Comparison of ENCODE assay signal across 1 cellular context in genomic region chr1:230978491-230979388, GRCh38.
TF ChIP-seq lines count a peak whose summit lies in the region.

ARV1 (plus strand) TSS chr1:230979094; CDS start chr1:230979106, 12 bp downstream.
TTC13 (minus strand) TSS chr1:230978861; CDS start chr1:230978830, 31 bp downstream.

TF ChIP-seq in HepG2, 621 proteins besides CTCF, POLR2A, EP300 and RAD21 (continued from another document and continues in another):
- TF ChIP-seq LRRFIP1 (CRISPR knock-in tag; conservative IDR thresholded peaks at IDR 0.05), result no peak; the same call in 1 of the 2 replicates
- TF ChIP-seq NFKBIZ (CRISPR knock-in tag; IDR thresholded peaks at IDR 0.05), result 0 out of 2 replicates have a peak, but pooled peaks have one; percentile 45
- TF ChIP-seq ZFP36L1 (CRISPR knock-in tag; IDR thresholded peaks at IDR 0.05), result no peak
- TF ChIP-seq ZBTB25 (CRISPR knock-in tag; IDR thresholded peaks at IDR 0.05), result peak; percentile 68
- no peak for TF ChIP-seq CENPX (CRISPR knock-in tag; IDR thresholded peaks at IDR 0.05)
- peak; percentile 87; the same call in 1 of the 2 replicates for TF ChIP-seq ZNF350 (CRISPR knock-in tag; IDR thresholded peaks at IDR 0.05; ENCODE audit: borderline replicate concordance, low read depth)
- no peak for TF ChIP-seq ARNT (IDR thresholded peaks at IDR 0.05)
- no peak for TF ChIP-seq ZNF496 (CRISPR knock-in tag; IDR thresholded peaks at IDR 0.05; ENCODE audit: insufficient replicate concordance)
- TF ChIP-seq MAFF (IDR thresholded peaks at IDR 0.05; ENCODE audit: low read depth, low read length), result no peak
- peak; percentile 86 for TF ChIP-seq ZNF772 (CRISPR knock-in tag; IDR thresholded peaks at IDR 0.05)
- no peak for TF ChIP-seq ZKSCAN1 (IDR thresholded peaks at IDR 0.05; ENCODE audit: low read length)
- TF ChIP-seq HMG20A (CRISPR knock-in tag; IDR thresholded peaks at IDR 0.05; ENCODE audit: borderline replicate concordance), result no peak
- peak; percentile 71 for TF ChIP-seq ZNF205 (CRISPR knock-in tag; IDR thresholded peaks at IDR 0.05)
- peak; percentile 26; the same call in 1 of the 2 replicates for TF ChIP-seq RARA (CRISPR knock-in tag; IDR thresholded peaks at IDR 0.05)
- TF ChIP-seq SMARCC2 (IDR thresholded peaks at IDR 0.05), result no peak
- no peak for TF ChIP-seq ZMAT5 (CRISPR knock-in tag; IDR thresholded peaks at IDR 0.05; ENCODE audit: borderline replicate concordance, low read depth)
- peak; percentile 42; the same call in 1 of the 2 replicates for TF ChIP-seq ZNF746 (CRISPR knock-in tag; IDR thresholded peaks at IDR 0.05)
- no peak for TF ChIP-seq CHD2 (IDR thresholded peaks at IDR 0.05; ENCODE audit: low read depth, low read length)
- TF ChIP-seq WIZ (CRISPR knock-in tag; IDR thresholded peaks at IDR 0.05), result peak; percentile 67; the same call in 1 of the 2 replicates
- peak; percentile 99 for TF ChIP-seq ELF1 (CRISPR knock-in tag; IDR thresholded peaks at IDR 0.05)
- TF ChIP-seq HNF1B (CRISPR knock-in tag; IDR thresholded peaks at IDR 0.05), result peak; percentile 95
- no peak for TF ChIP-seq TRIM24 (CRISPR knock-in tag; IDR thresholded peaks at IDR 0.05)
- TF ChIP-seq YY1 (IDR thresholded peaks at IDR 0.05; ENCODE audit: insufficient read depth, insufficient replicate concordance, low read depth, low read length), result peak; percentile 75
- no peak for TF ChIP-seq RNF219 (CRISPR knock-in tag; IDR thresholded peaks at IDR 0.05)
- TF ChIP-seq PRDM15 (CRISPR knock-in tag; IDR thresholded peaks at IDR 0.05), result peak; percentile 78
- TF ChIP-seq DR1 (CRISPR knock-in tag; IDR thresholded peaks at IDR 0.05), result peak; percentile 60; the same call in 1 of the 2 replicates
- no peak for TF ChIP-seq SMARCE1 (IDR thresholded peaks at IDR 0.05; ENCODE audit: borderline replicate concordance)
- TF ChIP-seq PRPF4 (IDR thresholded peaks at IDR 0.05; ENCODE audit: low read depth, low read length, poor library complexity, severe bottlenecking), result no peak
- 0 out of 2 replicates have a peak, but pooled peaks have one; percentile 52 for TF ChIP-seq KLF15 (CRISPR knock-in tag; IDR thresholded peaks at IDR 0.05; ENCODE audit: borderline replicate concordance)
- TF ChIP-seq ADNP (CRISPR knock-in tag; IDR thresholded peaks at IDR 0.05), result no peak
- TF ChIP-seq ZNF674 (CRISPR knock-in tag; IDR thresholded peaks at IDR 0.05; ENCODE audit: low read depth), result no peak
- no peak for TF ChIP-seq LBX2 (CRISPR knock-in tag; IDR thresholded peaks at IDR 0.05; ENCODE audit: borderline replicate concordance)
- peak; percentile 60 for TF ChIP-seq TBL1XR1 (IDR thresholded peaks at IDR 0.05; ENCODE audit: borderline replicate concordance, low read length, partially characterized antibody)
- TF ChIP-seq TEAD2 (CRISPR knock-in tag; IDR thresholded peaks at IDR 0.05), result no peak
- TF ChIP-seq HCFC1 (IDR thresholded peaks at IDR 0.05; ENCODE audit: low read depth, low read length), result peak; percentile 98
- peak; percentile 56 for TF ChIP-seq FOSL2 (CRISPR knock-in tag; IDR thresholded peaks at IDR 0.05)
- no peak for TF ChIP-seq ZSCAN20 (CRISPR knock-in tag; IDR thresholded peaks at IDR 0.05; ENCODE audit: borderline replicate concordance)
- TF ChIP-seq ZNF660 (CRISPR knock-in tag; IDR thresholded peaks at IDR 0.05; ENCODE audit: borderline replicate concordance, low read depth), result no peak
- TF ChIP-seq ZNF547 (CRISPR knock-in tag; IDR thresholded peaks at IDR 0.05), result peak; percentile 75
- TF ChIP-seq ZNF382 (CRISPR knock-in tag; IDR thresholded peaks at IDR 0.05; ENCODE audit: borderline replicate concordance), result no peak
- 0 out of 2 replicates have a peak, but pooled peaks have one; percentile 79 for TF ChIP-seq FIP1L1 (IDR thresholded peaks at IDR 0.05; ENCODE audit: borderline replicate concordance, insufficient read depth, low read depth, low read length)
- no peak for TF ChIP-seq RCOR2 (CRISPR knock-in tag; IDR thresholded peaks at IDR 0.05)
- 0 out of 2 replicates have a peak, but pooled peaks have one; percentile 39 for TF ChIP-seq HOMEZ (CRISPR knock-in tag; IDR thresholded peaks at IDR 0.05; ENCODE audit: low read depth)
- no peak for TF ChIP-seq ISX (CRISPR knock-in tag; conservative IDR thresholded peaks at IDR 0.05)
- no peak; the same call in 1 of the 2 replicates for TF ChIP-seq FOXO1 (CRISPR knock-in tag; IDR thresholded peaks at IDR 0.05)
- TF ChIP-seq ZNF333 (CRISPR knock-in tag; IDR thresholded peaks at IDR 0.05; ENCODE audit: borderline replicate concordance), result 0 out of 2 replicates have a peak, but pooled peaks have one; percentile 73
- TF ChIP-seq POLR2AphosphoS5 (IDR thresholded peaks at IDR 0.05; ENCODE audit: low read depth, low read length), result peak; percentile 69
- peak; percentile 35; the same call in 1 of the 2 replicates for TF ChIP-seq NCOR1 (IDR thresholded peaks at IDR 0.05; ENCODE audit: borderline replicate concordance, low read length)
- TF ChIP-seq UBTF (CRISPR knock-in tag; IDR thresholded peaks at IDR 0.05), result peak; percentile 83
- TF ChIP-seq ZNF121 (CRISPR knock-in tag; IDR thresholded peaks at IDR 0.05), result no peak
- no peak for TF ChIP-seq CENPBD1 (CRISPR knock-in tag; IDR thresholded peaks at IDR 0.05; ENCODE audit: borderline replicate concordance, low read depth)
- no peak for TF ChIP-seq RBAK (CRISPR knock-in tag; IDR thresholded peaks at IDR 0.05)
- 0 out of 2 replicates have a peak, but pooled peaks have one; percentile 32 for TF ChIP-seq ZNF20 (CRISPR knock-in tag; IDR thresholded peaks at IDR 0.05)
